Comparison of ENCODE assay signal across 1 cellular context in genomic region chr1:24999426-24999825, GRCh38.
TF ChIP-seq lines count a peak whose summit lies in the region.

No MANE protein-coding gene starts in this region.

TF ChIP-seq in HepG2, 621 proteins besides CTCF, POLR2A, EP300 and RAD21 (continued from another document):
- TF ChIP-seq HDAC6 (IDR thresholded peaks at IDR 0.05; ENCODE audit: low read depth, low read length) (no peak), ATF3 (CRISPR knock-in tag; IDR thresholded peaks at IDR 0.05) (no peak), ZNF549 (CRISPR knock-in tag; IDR thresholded peaks at IDR 0.05) (no peak), FOXP4 (CRISPR knock-in tag; IDR thresholded peaks at IDR 0.05) (no peak), KLF12 (CRISPR knock-in tag; IDR thresholded peaks at IDR 0.05; ENCODE audit: borderline replicate concordance) (no peak), FOXM1 (CRISPR knock-in tag; IDR thresholded peaks at IDR 0.05) (no peak), ZBTB20 (CRISPR knock-in tag; IDR thresholded peaks at IDR 0.05; ENCODE audit: borderline replicate concordance, low read depth) (no peak), ZNF670 (CRISPR knock-in tag; IDR thresholded peaks at IDR 0.05; ENCODE audit: borderline replicate concordance) (no peak)
